In the genomic region with DNA sequence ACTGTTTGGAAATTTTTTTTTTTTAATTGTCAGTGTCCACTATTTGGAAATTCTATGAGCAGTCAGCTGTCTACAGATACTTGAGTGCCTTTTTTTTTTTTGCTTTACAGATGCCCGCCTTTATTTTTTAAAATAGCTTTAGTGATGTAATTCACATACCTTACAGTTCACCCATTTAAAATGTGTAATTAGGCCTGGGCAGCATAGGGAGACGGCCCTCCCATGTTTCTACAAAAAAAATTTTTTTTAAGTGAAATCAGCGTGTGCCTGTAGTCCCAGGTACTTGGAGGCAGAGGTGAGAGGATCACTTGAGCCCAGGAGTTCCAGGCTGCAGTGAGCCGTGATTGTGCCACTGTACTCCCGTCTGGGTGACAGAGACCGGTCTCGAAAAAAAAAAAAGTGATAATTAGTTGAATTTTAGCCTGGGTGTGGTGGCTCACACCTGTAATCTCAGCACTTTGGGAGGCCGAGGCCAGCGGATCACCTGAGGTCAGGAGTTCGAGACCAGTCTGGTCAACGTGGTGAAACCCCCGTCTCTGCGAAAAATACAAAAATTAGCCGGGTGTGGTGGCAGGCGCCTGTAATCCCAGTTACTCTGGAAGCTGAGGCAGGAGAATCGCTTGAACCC, we compare ENCODE assay signal across 8 cellular contexts. TPM values are rescaled to one million over a fixed set of nuclear protein-coding genes. Genes with fewer than 3 reads are reported as not detected.
DNase-seq lines count a peak whose midpoint lies in the region; ATAC-seq, FAIRE-seq and TF ChIP-seq lines count a peak whose summit lies in the region.

No MANE protein-coding gene starts in this region.

- ATAC-seq in right cardiac atrium = no peak
- ATAC-seq in stimulated activated effector memory CD8-positive, alpha-beta T cell treated with anti-CD3 and anti-CD28 coated beads, Interleukin-12 subunit alpha, Interleukin-12 subunit beta, amount 100 ng/mL, for 72 hours = no peak

- H3K4me1 ChIP-seq in HEK293 (ENCODE audit: control insufficient read depth, insufficient read depth, low read length) (no peaks in the 10 kb centered on the region), right cardiac atrium (ENCODE audit: control insufficient read depth, insufficient read depth, low read length) (no peaks in the 10 kb centered on the region)

- POLR2A ChIA-PET in HEK293 (lab: Yijun Ruan, JAX) = interaction anchor here (0.7 to 4.3 kb wide), 6 partner anchors 10 to 842 kb away, joined by 3 to 32 read pairs (median 10); a partner anchor contains a TSS
- POLR2A ChIA-PET in activated CD4-positive, alpha-beta memory T cell treated with anti-CD3 and anti-CD28 coated beads, Interleukin-2, amount 10 ng/mL, durations not matched to agents 7 days and 5 days (lab: Charles Lee) = interaction anchor here (0.8 to 4.9 kb wide), 9 partner anchors 11 to 198 kb away, joined by 3 to 85 read pairs (median 14); a partner anchor contains a TSS

- H3K4me3 ChIP-seq in HEK293 (ENCODE audit: low read depth, low read length) (peak overlapping the region; percentile 73), right cardiac atrium (ENCODE audit: low read length) (peak overlapping the region; percentile 86)

- CTCF ChIA-PET in HEK293 (lab: Yijun Ruan, JAX) = interaction anchor here (0.6 to 1.0 kb wide), 4 partner anchors 12 to 771 kb away, joined by 3 to 5 read pairs (median 4); no protein-coding TSS in a partner anchor
- CTCF ChIA-PET in activated CD4-positive, alpha-beta memory T cell treated with anti-CD3 and anti-CD28 coated beads, Interleukin-2, amount 10 ng/mL, durations not matched to agents 7 days and 5 days (lab: Charles Lee) = interaction anchor here (0.6 to 4.5 kb wide), 5 partner anchors 17 to 196 kb away, joined by 3 to 36 read pairs (median 3); no protein-coding TSS in a partner anchor

- peak overlapping the region; percentile 95 for H3K4me3 Mint-ChIP-seq in activated CD4-positive, alpha-beta memory T cell treated with anti-CD3 and anti-CD28 coated beads, Interleukin-2, amount 10 ng/mL, durations not matched to agents 7 days and 5 days
- H3K4me3 Mint-ChIP-seq in stimulated activated effector memory CD8-positive, alpha-beta T cell treated with anti-CD3 and anti-CD28 coated beads, Interleukin-12 subunit alpha, Interleukin-12 subunit beta, amount 100 ng/mL, for 72 hours = peak overlapping the region; percentile 95

- no peaks in the 10 kb centered on the region for H3K27me3 ChIP-seq in right cardiac atrium (ENCODE audit: control insufficient read depth, insufficient read depth)

- no peak for TF ChIP-seq CTCF in HEK293 (tag by site-specific recombination; IDR thresholded peaks at IDR 0.05)

- no peaks in the 10 kb centered on the region for H3K36me3 ChIP-seq in HEK293 (ENCODE audit: control insufficient read depth in 2 of 2, insufficient read depth in 1 of 2, low read length in 2 of 2)

- no peaks in the 10 kb centered on the region for H3K27me3 Mint-ChIP-seq in activated CD4-positive, alpha-beta memory T cell treated with anti-CD3 and anti-CD28 coated beads, Interleukin-2, amount 10 ng/mL, durations not matched to agents 7 days and 5 days

- TF ChIP-seq POLR2A in GM12892 (IDR thresholded peaks at IDR 0.05; ENCODE audit: low read depth, low read length) = no peak

- peaks cover 29% of the 10 kb centered on the region for H3K4me1 Mint-ChIP-seq in activated CD4-positive, alpha-beta memory T cell treated with anti-CD3 and anti-CD28 coated beads, Interleukin-2, amount 10 ng/mL, durations not matched to agents 7 days and 5 days
- H3K4me1 Mint-ChIP-seq in stimulated activated effector memory CD8-positive, alpha-beta T cell treated with anti-CD3 and anti-CD28 coated beads, Interleukin-12 subunit alpha, Interleukin-12 subunit beta, amount 100 ng/mL, for 72 hours = peaks cover 18% of the 10 kb centered on the region

- H3K27ac ChIP-seq in HEK293 (ENCODE audit: extremely low read depth, low read depth, low read length) (peak overlapping the region; percentile 88; the same call in 1 of the 2 replicates), right cardiac atrium (ENCODE audit: low read length) (peak overlapping the region; percentile 68)

- WGBS in right cardiac atrium = 82% methylated on average over 16 of the region's 16 CpGs

- intact Hi-C loops in right cardiac atrium (cut with DNase I) = no loop called here

- no peak for DNase-seq in activated CD4-positive, alpha-beta memory T cell treated with anti-CD3 and anti-CD28 coated beads, Interleukin-2, amount 10 ng/mL, durations not matched to agents 7 days and 5 days
- DNase-seq in right cardiac atrium = no peak
- no peak for DNase-seq in stimulated activated effector memory CD8-positive, alpha-beta T cell treated with anti-CD3 and anti-CD28 coated beads, Interleukin-12 subunit alpha, Interleukin-12 subunit beta, amount 100 ng/mL, for 72 hours (ENCODE audit: low spot score in 2 of 2)
- DNase-seq in AG20443 (ENCODE audit: low spot score) = no peak
- no peak for DNase-seq in NCI-H446 (lab: John Stamatoyannopoulos, UW)
- no peak for DNase-seq in GM12892 (ENCODE audit: insufficient read length)
- DNase-seq in COR-L47 (lab: John Stamatoyannopoulos, UW) = no peak

- H3K27ac Mint-ChIP-seq in activated CD4-positive, alpha-beta memory T cell treated with anti-CD3 and anti-CD28 coated beads, Interleukin-2, amount 10 ng/mL, durations not matched to agents 7 days and 5 days = peak overlapping the region; percentile 95
- peak overlapping the region; percentile 100 for H3K27ac Mint-ChIP-seq in stimulated activated effector memory CD8-positive, alpha-beta T cell treated with anti-CD3 and anti-CD28 coated beads, Interleukin-12 subunit alpha, Interleukin-12 subunit beta, amount 100 ng/mL, for 72 hours

- no peaks in the 10 kb centered on the region for H3K9me3 ChIP-seq in HEK293 (ENCODE audit: control insufficient read depth, insufficient read depth, low read depth, low read length)
- no peaks in the 10 kb centered on the region for H3K9me3 ChIP-seq in right cardiac atrium (ENCODE audit: control insufficient read depth, low read length)

- H3K9me3 Mint-ChIP-seq in activated CD4-positive, alpha-beta memory T cell treated with anti-CD3 and anti-CD28 coated beads, Interleukin-2, amount 10 ng/mL, durations not matched to agents 7 days and 5 days = no peaks in the 10 kb centered on the region
- no peaks in the 10 kb centered on the region for H3K9me3 Mint-ChIP-seq in stimulated activated effector memory CD8-positive, alpha-beta T cell treated with anti-CD3 and anti-CD28 coated beads, Interleukin-12 subunit alpha, Interleukin-12 subunit beta, amount 100 ng/mL, for 72 hours

- H3K36me3 Mint-ChIP-seq in activated CD4-positive, alpha-beta memory T cell treated with anti-CD3 and anti-CD28 coated beads, Interleukin-2, amount 10 ng/mL, durations not matched to agents 7 days and 5 days (ENCODE audit: low read depth) = peaks cover 27% of the 10 kb centered on the region
- H3K36me3 Mint-ChIP-seq in stimulated activated effector memory CD8-positive, alpha-beta T cell treated with anti-CD3 and anti-CD28 coated beads, Interleukin-12 subunit alpha, Interleukin-12 subunit beta, amount 100 ng/mL, for 72 hours = peaks cover 36% of the 10 kb centered on the region

- no peak for FAIRE-seq in GM12892 (lab: Jason Lieb, UNC)

TF ChIP-seq in HEK293, 187 proteins besides CTCF, POLR2A, EP300 and RAD21:
- TF ChIP-seq HOXD13 (CRISPR knock-in tag; IDR thresholded peaks at IDR 0.05; ENCODE audit: borderline replicate concordance) = no peak
- no peak for TF ChIP-seq ZSCAN16 (tag by site-specific recombination; IDR thresholded peaks at IDR 0.05)
- no peak for TF ChIP-seq RBAK (tag by site-specific recombination; IDR thresholded peaks at IDR 0.05)
- TF ChIP-seq SCRT1 (tag by site-specific recombination; IDR thresholded peaks at IDR 0.05; ENCODE audit: borderline replicate concordance) = no peak
- no peak for TF ChIP-seq SP7 (tag by site-specific recombination; IDR thresholded peaks at IDR 0.05)
- TF ChIP-seq REPIN1 (tag by site-specific recombination; IDR thresholded peaks at IDR 0.05; ENCODE audit: low read depth) = no peak
- TF ChIP-seq ZNF629 (tag by site-specific recombination; IDR thresholded peaks at IDR 0.05) = no peak
- TF ChIP-seq ZNF292 (tag by site-specific recombination; IDR thresholded peaks at IDR 0.05; ENCODE audit: borderline replicate concordance, low read depth) = no peak
- TF ChIP-seq ZNF792 (tag by site-specific recombination; IDR thresholded peaks at IDR 0.05) = no peak
- no peak for TF ChIP-seq MZF1 (tag by site-specific recombination; IDR thresholded peaks at IDR 0.05; ENCODE audit: borderline replicate concordance)
- TF ChIP-seq ZNF501 (tag by site-specific recombination; IDR thresholded peaks at IDR 0.05) = no peak
- no peak for TF ChIP-seq ZNF155 (tag by site-specific recombination; IDR thresholded peaks at IDR 0.05)

RNA-seq across cellular contexts. Expression of a gene that starts 1.5 kb away (rescaled TPM):
- 10 to 100 TPM; 43.5 to 45.5 TPM for total RNA-seq in activated CD4-positive, alpha-beta memory T cell treated with anti-CD3 and anti-CD28 coated beads, Interleukin-2, amount 10 ng/mL, durations not matched to agents 7 days and 5 days
- total RNA-seq in right cardiac atrium = 10 to 100 TPM; 19.3 to 30.6 (median 26.9) TPM
- polyA plus RNA-seq in right cardiac atrium = 13.9 TPM
- 21.3 TPM for polyA plus RNA-seq in GM12892 (2012; ENCODE audit: missing spikeins)
